15 cellular contexts compared by ENCODE assay signal in genomic region chr3:49353022-49353421, GRCh38. TPM values are rescaled to one million over a fixed set of nuclear protein-coding genes. Genes with fewer than 3 reads are reported as not detected.
DNase-seq lines count a peak whose midpoint lies in the region; ATAC-seq and TF ChIP-seq lines count a peak whose summit lies in the region.
"Had no signal": no experiment of that assay in that cellular context is flagged by ENCODE, and none has a peak within 500 bp of the region (broad histone marks: within the 10 kb centered on the region; RNA-seq: fewer than 3 reads in every experiment).

No MANE protein-coding gene starts in this region.

- no peak for TF ChIP-seq CTCF in left lung (IDR thresholded peaks at IDR 0.05)
- TF ChIP-seq CTCF in tibial artery (IDR thresholded peaks at IDR 0.05): no peak
- TF ChIP-seq CTCF in gastroesophageal sphincter (IDR thresholded peaks at IDR 0.05): no peak

- CTCF ChIA-PET in activated CD8-positive, alpha-beta T cell treated with anti-CD3 and anti-CD28 coated beads, Interleukin-2, amount 10 ng/mL, durations not matched to agents 7 days and 5 days (lab: Charles Lee): interaction anchor here (3.0 kb wide), 1 partner anchor 13 kb away, joined by 22 read pairs; the partner anchor contains the start of gene USP4

- H3K4me1 ChIP-seq in left lung: peaks cover 29 to 91% of the 10 kb centered on the region in 2 donors
- H3K4me1 ChIP-seq in tibial artery: peaks cover 0 to 50% (median 23%) of the 10 kb centered on the region in 4 donors
- peaks cover 0 to 45% (median 6%) of the 10 kb centered on the region in 3 donors for H3K4me1 ChIP-seq in gastroesophageal sphincter

- H3K4me1 Mint-ChIP-seq in activated CD4-positive, alpha-beta T cell treated with anti-CD3 and anti-CD28 coated beads, Interleukin-2, amount 10 ng/mL, durations not matched to agents 24 days and 14 days: peaks cover 19% of the 10 kb centered on the region
- H3K4me1 Mint-ChIP-seq in activated CD8-positive, alpha-beta T cell treated with anti-CD3 and anti-CD28 coated beads, Interleukin-2, amount 10 ng/mL, durations not matched to agents 7 days and 5 days (ENCODE audit: low read depth): peaks cover 22% of the 10 kb centered on the region

- no peak for DNase-seq in activated CD4-positive, alpha-beta T cell treated with anti-CD3 and anti-CD28 coated beads, Interleukin-2, amount 10 ng/mL, durations not matched to agents 24 days and 14 days
- DNase-seq in activated CD4-positive, alpha-beta T cell treated with anti-CD3 and anti-CD28 coated beads, Interleukin-2, amount 50 U/mL, for 1 hour: no peak
- no peak for DNase-seq in activated CD8-positive, alpha-beta T cell treated with anti-CD3 and anti-CD28 coated beads, Interleukin-2, amount 10 ng/mL, durations not matched to agents 7 days and 5 days
- no peak for DNase-seq in left lung
- no peak for DNase-seq in tibial artery
- no peak for DNase-seq in NCI-H446 treated with DMSO at 0.1 percent for 48 hours (lab: John Stamatoyannopoulos, UW)
- DNase-seq: activated CD4-positive, alpha-beta T cell treated with anti-CD3 and anti-CD28 coated beads, Interleukin-2, amount 10 ng/mL, durations not matched to agents 7 days and 5 days; activated naive CD4-positive, alpha-beta T cell treated with anti-CD3 and anti-CD28 coated beads, Interleukin-2, amount 50 U/mL, for 16 hours; DMS79; left colon; ovary; stimulated activated CD4-positive, alpha-beta T cell treated with anti-CD3 and anti-CD28 coated beads, Interleukin-2, amount 100 ng/mL, for 24 hours had no signal

- no peak for TF ChIP-seq EP300 in gastroesophageal sphincter (IDR thresholded peaks at IDR 0.05)

- intact Hi-C loops in activated CD4-positive, alpha-beta T cell treated with anti-CD3 and anti-CD28 coated beads, Interleukin-2, amount 10 ng/mL, durations not matched to agents 24 days and 14 days (cut with micrococcal nuclease): no loop called here
- intact Hi-C loops in left lung (cut with DNase I) (no loop called here), tibial artery (cut with DNase I; ENCODE audit: low total_unique reads) (loop anchor here (10.0 kb wide), 1 partner anchor 52 kb away; no protein-coding TSS in a partner anchor)

- H3K27me3 ChIP-seq in left lung: no peaks in the 10 kb centered on the region
- no peaks in the 10 kb centered on the region for H3K27me3 ChIP-seq in tibial artery
- H3K27me3 ChIP-seq in gastroesophageal sphincter: no peaks in the 10 kb centered on the region
- H3K27me3 ChIP-seq: ovary had no signal

- 83 to 84% methylated on average over 4 to 5 of the region's 5 CpGs for WGBS in gastroesophageal sphincter (ENCODE audit: low coverage in 1 of 2), 2 donors

- H3K36me3 Mint-ChIP-seq in activated CD4-positive, alpha-beta T cell treated with anti-CD3 and anti-CD28 coated beads, Interleukin-2, amount 10 ng/mL, durations not matched to agents 24 days and 14 days (ENCODE audit: low read depth): peaks cover 25% of the 10 kb centered on the region
- peaks cover 21% of the 10 kb centered on the region for H3K36me3 Mint-ChIP-seq in activated CD8-positive, alpha-beta T cell treated with anti-CD3 and anti-CD28 coated beads, Interleukin-2, amount 10 ng/mL, durations not matched to agents 7 days and 5 days (ENCODE audit: low read depth)

- no peak overlapping the region for H3K4me3 Mint-ChIP-seq in activated CD4-positive, alpha-beta T cell treated with anti-CD3 and anti-CD28 coated beads, Interleukin-2, amount 10 ng/mL, durations not matched to agents 24 days and 14 days
- no peak overlapping the region for H3K4me3 Mint-ChIP-seq in activated CD8-positive, alpha-beta T cell treated with anti-CD3 and anti-CD28 coated beads, Interleukin-2, amount 10 ng/mL, durations not matched to agents 7 days and 5 days
- H3K4me3 Mint-ChIP-seq: activated CD4-positive, alpha-beta T cell treated with anti-CD3 and anti-CD28 coated beads, Interleukin-2, amount 10 ng/mL, durations not matched to agents 7 days and 5 days had no signal

- H3K4me3 ChIP-seq in left lung (no peak overlapping the region), tibial artery (no peak overlapping the region), gastroesophageal sphincter (no peak overlapping the region)
- H3K4me3 ChIP-seq: A549, ovary had no signal

- peak overlapping the region; percentile 7 for H3K27ac Mint-ChIP-seq in activated CD4-positive, alpha-beta T cell treated with anti-CD3 and anti-CD28 coated beads, Interleukin-2, amount 10 ng/mL, durations not matched to agents 24 days and 14 days
- H3K27ac Mint-ChIP-seq in activated CD8-positive, alpha-beta T cell treated with anti-CD3 and anti-CD28 coated beads, Interleukin-2, amount 10 ng/mL, durations not matched to agents 7 days and 5 days: peak overlapping the region; percentile 10
- H3K27ac Mint-ChIP-seq: activated CD4-positive, alpha-beta T cell treated with anti-CD3 and anti-CD28 coated beads, Interleukin-2, amount 10 ng/mL, durations not matched to agents 7 days and 5 days had no signal

- no peaks in the 10 kb centered on the region for H3K9me3 Mint-ChIP-seq in activated CD4-positive, alpha-beta T cell treated with anti-CD3 and anti-CD28 coated beads, Interleukin-2, amount 10 ng/mL, durations not matched to agents 24 days and 14 days
- no peaks in the 10 kb centered on the region for H3K9me3 Mint-ChIP-seq in activated CD8-positive, alpha-beta T cell treated with anti-CD3 and anti-CD28 coated beads, Interleukin-2, amount 10 ng/mL, durations not matched to agents 7 days and 5 days (ENCODE audit: insufficient read depth)
- H3K9me3 Mint-ChIP-seq: activated CD4-positive, alpha-beta T cell treated with anti-CD3 and anti-CD28 coated beads, Interleukin-2, amount 10 ng/mL, durations not matched to agents 7 days and 5 days had no signal

- H3K9me3 ChIP-seq in left lung (no peaks in the 10 kb centered on the region), tibial artery (no peaks in the 10 kb centered on the region), gastroesophageal sphincter (no peaks in the 10 kb centered on the region)
- H3K9me3 ChIP-seq: A549, ovary had no signal

- H3K27ac ChIP-seq in left lung (peak overlapping the region; percentile 86 to 90), tibial artery (peak overlapping the region; percentile 52 to 63), gastroesophageal sphincter (peak overlapping the region in 2 of 4 donors; percentile 56 to 63)
- H3K27ac ChIP-seq: ovary had no signal

- TF ChIP-seq POLR2A in gastroesophageal sphincter (IDR thresholded peaks at IDR 0.05): no peak

- no peak for ATAC-seq in activated CD8-positive, alpha-beta T cell treated with anti-CD3 and anti-CD28 coated beads, Interleukin-2, amount 10 ng/mL, durations not matched to agents 7 days and 5 days
- no peak for ATAC-seq in left lung
- no peak for ATAC-seq in GM21447 (IDR thresholded peaks at IDR 0.05; ENCODE audit: unreplicated experiment)
- ATAC-seq in gastroesophageal sphincter: no peak
- ATAC-seq: left colon had no signal

- POLR2A ChIA-PET in activated CD8-positive, alpha-beta T cell treated with anti-CD3 and anti-CD28 coated beads, Interleukin-2, amount 10 ng/mL, durations not matched to agents 7 days and 5 days (lab: Charles Lee): interaction anchor here (0.6 to 1.6 kb wide), 3 partner anchors 13 to 332 kb away, joined by 3 to 8 read pairs (median 3); partner anchors contain the start of gene USP4

- H3K36me3 ChIP-seq in left lung: peaks cover 0 to 31% of the 10 kb centered on the region in 2 donors
- H3K36me3 ChIP-seq in tibial artery: peaks cover 7 to 16% (median 10%) of the 10 kb centered on the region in 3 donors
- peaks cover 0 to 16% of the 10 kb centered on the region in 2 donors for H3K36me3 ChIP-seq in gastroesophageal sphincter
- H3K36me3 ChIP-seq: ovary had no signal

- no peaks in the 10 kb centered on the region for H3K27me3 Mint-ChIP-seq in activated CD4-positive, alpha-beta T cell treated with anti-CD3 and anti-CD28 coated beads, Interleukin-2, amount 10 ng/mL, durations not matched to agents 24 days and 14 days
- H3K27me3 Mint-ChIP-seq in activated CD8-positive, alpha-beta T cell treated with anti-CD3 and anti-CD28 coated beads, Interleukin-2, amount 10 ng/mL, durations not matched to agents 7 days and 5 days (ENCODE audit: low read depth): no peaks in the 10 kb centered on the region
- H3K27me3 Mint-ChIP-seq: activated CD4-positive, alpha-beta T cell treated with anti-CD3 and anti-CD28 coated beads, Interleukin-2, amount 10 ng/mL, durations not matched to agents 7 days and 5 days had no signal

RNA-seq across cellular contexts. Expression of gene GPX1, which starts 5.1 kb away (rescaled TPM):
- total RNA-seq in activated CD4-positive, alpha-beta T cell treated with anti-CD3 and anti-CD28 coated beads, Interleukin-2, amount 10 ng/mL, durations not matched to agents 24 days and 14 days: 190 and 200 TPM in 2 replicates
- total RNA-seq in activated CD8-positive, alpha-beta T cell treated with anti-CD3 and anti-CD28 coated beads, Interleukin-2, amount 10 ng/mL, durations not matched to agents 7 days and 5 days: 100 to 1,000 TPM; 115 to 119 TPM
- total RNA-seq in left lung (100 to 1,000 TPM; 468 to 518 TPM), gastroesophageal sphincter (100 to 1,000 TPM; 129 to 285 (median 209) TPM)

RNA-seq across cellular contexts. Expression of gene USP4, which starts 13.2 kb away (rescaled TPM):
- 94.0 and 96.9 TPM in 2 replicates for total RNA-seq in activated CD4-positive, alpha-beta T cell treated with anti-CD3 and anti-CD28 coated beads, Interleukin-2, amount 10 ng/mL, durations not matched to agents 24 days and 14 days
- total RNA-seq in activated CD8-positive, alpha-beta T cell treated with anti-CD3 and anti-CD28 coated beads, Interleukin-2, amount 10 ng/mL, durations not matched to agents 7 days and 5 days: 10 to 100 TPM; 72.1 to 74.0 TPM
- total RNA-seq in left lung (10 to 100 TPM; 57.7 to 72.9 TPM), gastroesophageal sphincter (10 to 100 TPM; 15.8 to 36.9 (median 29.8) TPM)

RNA-seq across cellular contexts. Expression of gene RHOA, which starts 58.8 kb away (rescaled TPM):
- 381 and 391 TPM in 2 replicates for total RNA-seq in activated CD4-positive, alpha-beta T cell treated with anti-CD3 and anti-CD28 coated beads, Interleukin-2, amount 10 ng/mL, durations not matched to agents 24 days and 14 days
- 100 to 1,000 TPM; 518 to 520 TPM for total RNA-seq in activated CD8-positive, alpha-beta T cell treated with anti-CD3 and anti-CD28 coated beads, Interleukin-2, amount 10 ng/mL, durations not matched to agents 7 days and 5 days
- 100 to 1,000 TPM; 480 to 625 TPM for total RNA-seq in left lung
- 100 to 1,000 TPM; 401 to 524 (median 476) TPM for total RNA-seq in gastroesophageal sphincter

RNA-seq across cellular contexts. Expression of gene TCTA, which starts 59.2 kb away (rescaled TPM):
- 18.7 and 21.2 TPM in 2 replicates for total RNA-seq in activated CD4-positive, alpha-beta T cell treated with anti-CD3 and anti-CD28 coated beads, Interleukin-2, amount 10 ng/mL, durations not matched to agents 24 days and 14 days
- total RNA-seq in activated CD8-positive, alpha-beta T cell treated with anti-CD3 and anti-CD28 coated beads, Interleukin-2, amount 10 ng/mL, durations not matched to agents 7 days and 5 days: 10 to 100 TPM; 19.6 to 25.2 TPM
- total RNA-seq in left lung: 10 to 100 TPM; 37.2 to 41.5 TPM
- 10 to 100 TPM; 18.6 to 32.1 (median 25.6) TPM for total RNA-seq in gastroesophageal sphincter
